ENCODE assay signal across 13 cellular contexts in genomic region chr9:13485068-13485596, GRCh38.
DNase-seq lines count a peak whose midpoint lies in the region; ATAC-seq and TF ChIP-seq lines count a peak whose summit lies in the region.
"Had no signal": no experiment of that assay in that cellular context is flagged by ENCODE, and none has a peak within 500 bp of the region (broad histone marks: within the 10 kb centered on the region; RNA-seq: fewer than 3 reads in every experiment).

No MANE protein-coding gene starts in this region.

- H4K8ac ChIP-seq in IMR-90 (ENCODE audit: low read depth in 2 of 2, low read length in 2 of 2), result no peak overlapping the region

- no peak for TF ChIP-seq RAD21 in IMR-90 (IDR thresholded peaks at IDR 0.05; ENCODE audit: low read length)

- H3K9me3 ChIP-seq in IMR-90 (ENCODE audit: control insufficient read depth, insufficient read depth, low read length), result no peaks in the 10 kb centered on the region
- no peaks in the 10 kb centered on the region for H3K9me3 ChIP-seq in subcutaneous abdominal adipose tissue (ENCODE audit: control insufficient read depth in 5 of 5, low read length in 5 of 5)

- H2AK5ac ChIP-seq in IMR-90 (ENCODE audit: low read depth, low read length), result no peak overlapping the region

- no peaks in the 10 kb centered on the region for H3K36me3 Mint-ChIP-seq in chondrocyte (ENCODE audit: low read depth)

- no peak overlapping the region for H4K5ac ChIP-seq in IMR-90 (ENCODE audit: low read depth, low read length)

- no peaks in the 10 kb centered on the region for H3K27me3 Mint-ChIP-seq in chondrocyte (ENCODE audit: low read depth)

- H3K27me3 ChIP-seq in IMR-90 (ENCODE audit: control insufficient read depth, insufficient read depth, low read length) (no peaks in the 10 kb centered on the region), subcutaneous abdominal adipose tissue (ENCODE audit: control insufficient read depth in 5 of 5, insufficient read depth in 4 of 5, low read length in 5 of 5) (no peaks in the 10 kb centered on the region)

- no peak for TF ChIP-seq CTCF in IMR-90 (conservative IDR thresholded peaks at IDR 0.05; ENCODE audit: low read depth, low read length)
- peak; percentile 45 for TF ChIP-seq CTCF in chondrocyte (IDR thresholded peaks at IDR 0.05)

- CTCF ChIA-PET in IMR-90 (lab: Yijun Ruan, JAX), result no interaction called here

- H3K9ac ChIP-seq in IMR-90 (ENCODE audit: low read depth, low read length) (no peak overlapping the region), subcutaneous abdominal adipose tissue (ENCODE audit: low read length in 5 of 5) (peak overlapping the region in 2 of 5 donors; percentile 30 to 41)

- H4K20me1 ChIP-seq in IMR-90 (ENCODE audit: insufficient read depth, low read length), result no peaks in the 10 kb centered on the region

- no peak overlapping the region for H3K4me2 ChIP-seq in IMR-90 (ENCODE audit: low read depth, low read length)

- no peaks in the 10 kb centered on the region for H3K9me3 Mint-ChIP-seq in chondrocyte (ENCODE audit: low read depth)

- no peaks in the 10 kb centered on the region for H3K79me1 ChIP-seq in IMR-90 (ENCODE audit: low read depth in 1 of 2, low read length in 2 of 2)

- in situ Hi-C loops in IMR-90 (cut with MboI; ENCODE audit: low sequenced_read_pairs), result no loop called here

- BruUV-seq in IMR-90 (replicated peaks; lab: Mats Ljungman, UMichigan), result no TSS peak

- H3K27ac ChIP-seq in IMR-90 (ENCODE audit: insufficient read depth, low read length) (no peak overlapping the region), subcutaneous abdominal adipose tissue (ENCODE audit: low read depth, low read length) (peak overlapping the region; percentile 32), caudate nucleus (ENCODE audit: low read depth, low read length) (no peak overlapping the region)

- no peak overlapping the region for H3K23ac ChIP-seq in IMR-90 (ENCODE audit: low read depth, low read length)

- H2BK15ac ChIP-seq in IMR-90 (ENCODE audit: low read depth, low read length), result no peak overlapping the region

- dilution Hi-C loops in IMR-90 (cut with HindIII; ENCODE audit: low sequenced_read_pairs, unreplicated experiment), result no loop called here

- H3K4me3 ChIP-seq in IMR-90 (ENCODE audit: insufficient read depth, low read depth, low read length) (no peak overlapping the region), subcutaneous abdominal adipose tissue (ENCODE audit: low read depth in 1 of 5, low read length in 5 of 5) (peak overlapping the region in 1 of 5 donors; percentile 11)
- H3K4me3 ChIP-seq: skin epidermis had no signal

- H2AK9ac ChIP-seq in IMR-90 (replicated peaks; ENCODE audit: low read depth, low read length, poor library complexity), result no peak overlapping the region

- ATAC-seq in IMR-90 (ENCODE audit: low read depth) (no peak), GM21381 (IDR thresholded peaks at IDR 0.05; ENCODE audit: unreplicated experiment) (no peak)

- H3K9me1 ChIP-seq in IMR-90 (ENCODE audit: insufficient read depth, low read length), result no peaks in the 10 kb centered on the region

- no peaks in the 10 kb centered on the region for H3K4me1 ChIP-seq in IMR-90 (ENCODE audit: control insufficient read depth, insufficient read depth, low read length)
- H3K4me1 ChIP-seq in subcutaneous abdominal adipose tissue (ENCODE audit: control insufficient read depth in 5 of 5, insufficient read depth in 5 of 5, low read length in 5 of 5), result peaks cover 0 to 23% (median 7%) of the 10 kb centered on the region in 5 donors

- no peak overlapping the region for H4K91ac ChIP-seq in IMR-90 (ENCODE audit: insufficient read depth, low read depth, low read length)

- intact Hi-C loops in IMR-90 (cut with micrococcal nuclease), result no loop called here

- no peak overlapping the region for H3K4ac ChIP-seq in IMR-90 (ENCODE audit: low read depth, low read length)

- no peak for TF ChIP-seq POLR2A in IMR-90 (IDR thresholded peaks at IDR 0.05; ENCODE audit: low read depth, low read length)

- no peaks in the 10 kb centered on the region for H3K36me3 ChIP-seq in IMR-90 (ENCODE audit: control insufficient read depth, insufficient read depth, low read length)
- H3K36me3 ChIP-seq in subcutaneous abdominal adipose tissue (ENCODE audit: control insufficient read depth in 5 of 5, insufficient read depth in 5 of 5, low read length in 5 of 5), result no peaks in the 10 kb centered on the region

- peaks cover 13% of the 10 kb centered on the region for H3K4me1 Mint-ChIP-seq in chondrocyte (ENCODE audit: low read depth)

- no peak overlapping the region for H3K56ac ChIP-seq in IMR-90 (ENCODE audit: extremely low read depth, insufficient read depth, low read length)

- H2BK20ac ChIP-seq in IMR-90 (ENCODE audit: low read depth, low read length), result no peak overlapping the region

- H2BK120ac ChIP-seq in IMR-90 (ENCODE audit: low read depth, low read length), result no peak overlapping the region

- no peak overlapping the region for H2AFZ ChIP-seq in IMR-90 (replicated peaks; ENCODE audit: low read length, poor library complexity)

- DNase-seq in IMR-90, result peak; percentile 31
- DNase-seq in chondrocyte (ENCODE audit: low spot score), result no peak
- peak; percentile 57 for DNase-seq in kidney tubule cell (ENCODE audit: low spot score)
- DNase-seq in NCI-H524 (lab: John Stamatoyannopoulos, UW), result no peak
- DNase-seq in NCI-H1105 treated with DMSO at 0.1 percent for 48 hours (lab: John Stamatoyannopoulos, UW), result no peak
- no peak for DNase-seq in caudate nucleus (lab: John Stamatoyannopoulos, UW)
- DNase-seq: activated CD4-positive, alpha-beta T cell treated with anti-CD3 and anti-CD28 coated beads for 1 hour; activated gamma-delta T cell; effector memory CD4-positive, alpha-beta T cell; NCI-H2171 had no signal

- H3K27ac Mint-ChIP-seq in chondrocyte (ENCODE audit: unreplicated experiment), result no peak overlapping the region

- no CpG with 5 or more reads among the region's 3 CpGs for WGBS in IMR-90 (ENCODE audit: extremely low coverage in 2 of 2, insufficient read length in 1 of 2), 2 experiments

- no peak overlapping the region for H3K14ac ChIP-seq in IMR-90 (replicated peaks; ENCODE audit: low read depth, low read length)

- POLR2A ChIA-PET in IMR-90 (lab: Charles Lee; ENCODE audit: unreplicated experiment), result no interaction called here

- no peak overlapping the region for H3K4me3 Mint-ChIP-seq in chondrocyte (ENCODE audit: unreplicated experiment)

- no peak overlapping the region for H2BK5ac ChIP-seq in IMR-90 (ENCODE audit: low read depth, low read length, poor library complexity, severe bottlenecking)

- H3K18ac ChIP-seq in IMR-90 (ENCODE audit: low read depth, low read length), result no peak overlapping the region

TF ChIP-seq in IMR-90, 13 proteins besides CTCF, POLR2A, EP300 and RAD21:
- TF ChIP-seq ELK1 (IDR thresholded peaks at IDR 0.05; ENCODE audit: borderline replicate concordance, low read depth, low read length), result no peak
- TF ChIP-seq CEBPB (IDR thresholded peaks at IDR 0.05; ENCODE audit: low read depth, low read length), result peak; percentile 55

Comparison
In these comparisons a context has a peak if more than half of its experiments do, and no peak if none do; other contexts are left out.
1. DNase-seq: peak in IMR-90 (single experiment) and kidney tubule cell (single experiment); none in chondrocyte (single experiment), NCI-H524 (0 of 2), NCI-H1105 treated with DMSO at 0.1 percent for 48 hours (single experiment) and caudate nucleus (0 of 61).